1 cellular context compared by ENCODE assay signal in the genomic region with DNA sequence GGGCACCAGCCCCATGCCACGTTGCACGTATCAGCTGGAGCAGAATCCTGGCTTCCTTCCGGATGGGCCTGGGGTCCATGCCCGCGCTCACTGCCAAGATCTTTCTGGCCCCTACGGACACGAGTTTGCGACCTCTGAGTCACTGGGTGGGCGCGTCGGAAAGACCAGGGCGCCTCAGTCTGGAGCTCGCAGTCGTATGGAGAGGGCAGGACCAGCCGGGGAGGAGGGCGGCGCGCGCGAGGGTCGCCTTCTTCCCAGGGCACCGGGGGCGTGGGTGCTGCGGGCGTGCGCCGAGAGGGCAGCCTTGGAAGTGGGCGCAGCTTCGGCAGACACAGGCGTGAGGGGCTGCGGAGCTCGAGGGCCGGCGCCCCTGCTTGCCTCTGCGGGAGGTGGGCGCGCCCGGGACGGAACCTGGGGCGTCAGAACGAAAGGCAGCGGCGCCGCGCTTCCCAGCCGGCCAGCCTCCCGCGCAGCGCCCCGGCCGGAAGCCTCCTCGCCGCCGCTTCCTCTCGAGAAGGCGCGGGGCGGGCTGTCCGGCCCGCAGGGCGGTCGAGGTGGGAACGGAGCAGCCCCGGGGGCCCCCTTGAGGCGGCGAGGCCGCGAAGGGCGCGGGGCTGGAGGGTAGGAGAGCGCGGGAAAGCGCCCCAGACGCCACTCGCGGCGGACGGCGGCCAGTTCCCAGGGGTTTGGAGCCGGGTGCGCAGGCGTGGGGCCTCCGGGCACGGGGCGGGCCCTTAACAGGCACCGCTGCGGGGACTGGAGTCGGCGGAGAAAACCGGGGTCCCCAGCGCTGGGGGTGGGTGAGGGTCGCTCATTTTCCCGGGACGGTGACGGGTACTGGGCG.
A peak's percentile ranks its signal among the peaks of the same experiment; 100 is the strongest.
TF ChIP-seq lines count a peak whose summit lies in the region.

A gene (plus strand): TSS at position 490 of the 844 bp plus-strand sequence. CDS start 459 bp downstream, outside the sequence.

TF ChIP-seq in HepG2, 621 proteins besides CTCF, POLR2A, EP300 and RAD21 (continued from another document and continues in another):
- TF ChIP-seq, protein P1, sequence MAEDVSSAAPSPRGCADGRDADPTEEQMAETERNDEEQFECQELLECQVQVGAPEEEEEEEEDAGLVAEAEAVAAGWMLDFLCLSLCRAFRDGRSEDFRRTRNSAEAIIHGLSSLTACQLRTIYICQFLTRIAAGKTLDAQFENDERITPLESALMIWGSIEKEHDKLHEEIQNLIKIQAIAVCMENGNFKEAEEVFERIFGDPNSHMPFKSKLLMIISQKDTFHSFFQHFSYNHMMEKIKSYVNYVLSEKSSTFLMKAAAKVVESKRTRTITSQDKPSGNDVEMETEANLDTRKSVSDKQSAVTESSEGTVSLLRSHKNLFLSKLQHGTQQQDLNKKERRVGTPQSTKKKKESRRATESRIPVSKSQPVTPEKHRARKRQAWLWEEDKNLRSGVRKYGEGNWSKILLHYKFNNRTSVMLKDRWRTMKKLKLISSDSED (CRISPR knock-in tag; IDR thresholded peaks at IDR 0.05) = peak; percentile 18; the same call in 1 of the 2 replicates
- TF ChIP-seq MBNL3 (CRISPR knock-in tag; conservative IDR thresholded peaks at IDR 0.05) (no peak), ZNF607 (CRISPR knock-in tag; IDR thresholded peaks at IDR 0.05; ENCODE audit: borderline replicate concordance) (no peak; the same call in 1 of the 2 replicates), ZNF558 (CRISPR knock-in tag; IDR thresholded peaks at IDR 0.05; ENCODE audit: borderline replicate concordance) (peak; percentile 84; the same call in 1 of the 2 replicates), GFI1 (CRISPR knock-in tag; IDR thresholded peaks at IDR 0.05; ENCODE audit: borderline replicate concordance) (no peak; the same call in 1 of the 2 replicates), NCOA2 (CRISPR knock-in tag; IDR thresholded peaks at IDR 0.05) (no peak), ZNF678 (CRISPR knock-in tag; IDR thresholded peaks at IDR 0.05) (no peak), ZNF205 (CRISPR knock-in tag; IDR thresholded peaks at IDR 0.05) (no peak), ZNF224 (CRISPR knock-in tag; IDR thresholded peaks at IDR 0.05) (peak; percentile 87; the same call in 1 of the 2 replicates), ZNF629 (CRISPR knock-in tag; conservative IDR thresholded peaks at IDR 0.05) (no peak), KLF12 (CRISPR knock-in tag; IDR thresholded peaks at IDR 0.05; ENCODE audit: borderline replicate concordance) (peak; percentile 75), ETV5 (CRISPR knock-in tag; IDR thresholded peaks at IDR 0.05; ENCODE audit: borderline replicate concordance) (peak; percentile 67), ZBTB7B (CRISPR knock-in tag; IDR thresholded peaks at IDR 0.05) (peak; percentile 63; the same call in 1 of the 2 replicates), MTA1 (CRISPR knock-in tag; IDR thresholded peaks at IDR 0.05; ENCODE audit: borderline replicate concordance) (no peak; the same call in 1 of the 2 replicates), POGZ (CRISPR knock-in tag; IDR thresholded peaks at IDR 0.05) (peak; percentile 20; the same call in 1 of the 2 replicates), ZNF572 (CRISPR knock-in tag; IDR thresholded peaks at IDR 0.05) (no peak), ZNF256 (CRISPR knock-in tag; conservative IDR thresholded peaks at IDR 0.05) (no peak), PHB2 (IDR thresholded peaks at IDR 0.05; ENCODE audit: partially characterized antibody) (no peak), MEIS2 (CRISPR knock-in tag; IDR thresholded peaks at IDR 0.05) (no peak), NPAS2 (CRISPR knock-in tag; IDR thresholded peaks at IDR 0.05; ENCODE audit: borderline replicate concordance) (no peak), SMAD1 (CRISPR knock-in tag; IDR thresholded peaks at IDR 0.05; ENCODE audit: borderline replicate concordance, low read depth) (peak; percentile 25; the same call in 1 of the 2 replicates), GTF2F1 (IDR thresholded peaks at IDR 0.05; ENCODE audit: low read length) (no peak), ZNF547 (CRISPR knock-in tag; IDR thresholded peaks at IDR 0.05) (peak; percentile 86), POLR2AphosphoS2 (IDR thresholded peaks at IDR 0.05; ENCODE audit: low read depth, low read length) (no peak), TCF12 (IDR thresholded peaks at IDR 0.05) (no peak), TCF12 (CRISPR knock-in tag; IDR thresholded peaks at IDR 0.05) (peak; percentile 79; the same call in 1 of the 2 replicates), ZNF841 (CRISPR knock-in tag; IDR thresholded peaks at IDR 0.05; ENCODE audit: borderline replicate concordance) (0 out of 2 replicates have a peak, but pooled peaks have one; percentile 78), ZNF720 (CRISPR knock-in tag; IDR thresholded peaks at IDR 0.05) (no peak), HNRNPL (IDR thresholded peaks at IDR 0.05; ENCODE audit: low read depth, low read length) (peak; percentile 47; the same call in 1 of the 2 replicates)
- TF ChIP-seq, protein P2, sequence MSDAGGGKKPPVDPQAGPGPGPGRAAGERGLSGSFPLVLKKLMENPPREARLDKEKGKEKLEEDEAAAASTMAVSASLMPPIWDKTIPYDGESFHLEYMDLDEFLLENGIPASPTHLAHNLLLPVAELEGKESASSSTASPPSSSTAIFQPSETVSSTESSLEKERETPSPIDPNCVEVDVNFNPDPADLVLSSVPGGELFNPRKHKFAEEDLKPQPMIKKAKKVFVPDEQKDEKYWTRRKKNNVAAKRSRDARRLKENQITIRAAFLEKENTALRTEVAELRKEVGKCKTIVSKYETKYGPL (CRISPR knock-in tag; IDR thresholded peaks at IDR 0.05) = 0 out of 2 replicates have a peak, but pooled peaks have one; percentile 9
- TF ChIP-seq, protein P3, sequence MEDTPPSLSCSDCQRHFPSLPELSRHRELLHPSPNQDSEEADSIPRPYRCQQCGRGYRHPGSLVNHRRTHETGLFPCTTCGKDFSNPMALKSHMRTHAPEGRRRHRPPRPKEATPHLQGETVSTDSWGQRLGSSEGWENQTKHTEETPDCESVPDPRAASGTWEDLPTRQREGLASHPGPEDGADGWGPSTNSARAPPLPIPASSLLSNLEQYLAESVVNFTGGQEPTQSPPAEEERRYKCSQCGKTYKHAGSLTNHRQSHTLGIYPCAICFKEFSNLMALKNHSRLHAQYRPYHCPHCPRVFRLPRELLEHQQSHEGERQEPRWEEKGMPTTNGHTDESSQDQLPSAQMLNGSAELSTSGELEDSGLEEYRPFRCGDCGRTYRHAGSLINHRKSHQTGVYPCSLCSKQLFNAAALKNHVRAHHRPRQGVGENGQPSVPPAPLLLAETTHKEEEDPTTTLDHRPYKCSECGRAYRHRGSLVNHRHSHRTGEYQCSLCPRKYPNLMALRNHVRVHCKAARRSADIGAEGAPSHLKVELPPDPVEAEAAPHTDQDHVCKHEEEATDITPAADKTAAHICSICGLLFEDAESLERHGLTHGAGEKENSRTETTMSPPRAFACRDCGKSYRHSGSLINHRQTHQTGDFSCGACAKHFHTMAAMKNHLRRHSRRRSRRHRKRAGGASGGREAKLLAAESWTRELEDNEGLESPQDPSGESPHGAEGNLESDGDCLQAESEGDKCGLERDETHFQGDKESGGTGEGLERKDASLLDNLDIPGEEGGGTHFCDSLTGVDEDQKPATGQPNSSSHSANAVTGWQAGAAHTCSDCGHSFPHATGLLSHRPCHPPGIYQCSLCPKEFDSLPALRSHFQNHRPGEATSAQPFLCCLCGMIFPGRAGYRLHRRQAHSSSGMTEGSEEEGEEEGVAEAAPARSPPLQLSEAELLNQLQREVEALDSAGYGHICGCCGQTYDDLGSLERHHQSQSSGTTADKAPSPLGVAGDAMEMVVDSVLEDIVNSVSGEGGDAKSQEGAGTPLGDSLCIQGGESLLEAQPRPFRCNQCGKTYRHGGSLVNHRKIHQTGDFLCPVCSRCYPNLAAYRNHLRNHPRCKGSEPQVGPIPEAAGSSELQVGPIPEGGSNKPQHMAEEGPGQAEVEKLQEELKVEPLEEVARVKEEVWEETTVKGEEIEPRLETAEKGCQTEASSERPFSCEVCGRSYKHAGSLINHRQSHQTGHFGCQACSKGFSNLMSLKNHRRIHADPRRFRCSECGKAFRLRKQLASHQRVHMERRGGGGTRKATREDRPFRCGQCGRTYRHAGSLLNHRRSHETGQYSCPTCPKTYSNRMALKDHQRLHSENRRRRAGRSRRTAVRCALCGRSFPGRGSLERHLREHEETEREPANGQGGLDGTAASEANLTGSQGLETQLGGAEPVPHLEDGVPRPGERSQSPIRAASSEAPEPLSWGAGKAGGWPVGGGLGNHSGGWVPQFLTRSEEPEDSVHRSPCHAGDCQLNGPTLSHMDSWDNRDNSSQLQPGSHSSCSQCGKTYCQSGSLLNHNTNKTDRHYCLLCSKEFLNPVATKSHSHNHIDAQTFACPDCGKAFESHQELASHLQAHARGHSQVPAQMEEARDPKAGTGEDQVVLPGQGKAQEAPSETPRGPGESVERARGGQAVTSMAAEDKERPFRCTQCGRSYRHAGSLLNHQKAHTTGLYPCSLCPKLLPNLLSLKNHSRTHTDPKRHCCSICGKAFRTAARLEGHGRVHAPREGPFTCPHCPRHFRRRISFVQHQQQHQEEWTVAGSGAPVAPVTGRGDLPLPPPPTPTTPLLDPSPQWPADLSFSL (CRISPR knock-in tag; IDR thresholded peaks at IDR 0.05) = no peak
- TF ChIP-seq, protein P4, sequence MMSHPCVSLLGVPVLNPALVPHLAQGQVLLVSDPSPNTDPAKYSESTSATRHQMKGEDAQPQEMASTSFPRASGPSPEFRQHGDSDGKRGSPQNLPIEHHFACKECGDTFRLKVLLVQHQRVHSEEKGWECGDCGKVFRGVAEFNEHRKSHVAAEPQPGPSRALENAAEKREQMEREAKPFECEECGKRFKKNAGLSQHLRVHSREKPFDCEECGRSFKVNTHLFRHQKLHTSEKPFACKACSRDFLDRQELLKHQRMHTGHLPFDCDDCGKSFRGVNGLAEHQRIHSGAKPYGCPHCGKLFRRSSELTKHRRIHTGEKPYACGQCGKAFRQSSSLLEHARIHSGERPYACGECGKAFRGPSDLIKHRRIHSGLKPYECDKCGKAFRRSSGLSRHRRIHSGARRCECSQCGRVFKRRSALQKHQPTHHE (CRISPR knock-in tag; IDR thresholded peaks at IDR 0.05; ENCODE audit: borderline replicate concordance) = no peak
- TF ChIP-seq, protein P5, sequence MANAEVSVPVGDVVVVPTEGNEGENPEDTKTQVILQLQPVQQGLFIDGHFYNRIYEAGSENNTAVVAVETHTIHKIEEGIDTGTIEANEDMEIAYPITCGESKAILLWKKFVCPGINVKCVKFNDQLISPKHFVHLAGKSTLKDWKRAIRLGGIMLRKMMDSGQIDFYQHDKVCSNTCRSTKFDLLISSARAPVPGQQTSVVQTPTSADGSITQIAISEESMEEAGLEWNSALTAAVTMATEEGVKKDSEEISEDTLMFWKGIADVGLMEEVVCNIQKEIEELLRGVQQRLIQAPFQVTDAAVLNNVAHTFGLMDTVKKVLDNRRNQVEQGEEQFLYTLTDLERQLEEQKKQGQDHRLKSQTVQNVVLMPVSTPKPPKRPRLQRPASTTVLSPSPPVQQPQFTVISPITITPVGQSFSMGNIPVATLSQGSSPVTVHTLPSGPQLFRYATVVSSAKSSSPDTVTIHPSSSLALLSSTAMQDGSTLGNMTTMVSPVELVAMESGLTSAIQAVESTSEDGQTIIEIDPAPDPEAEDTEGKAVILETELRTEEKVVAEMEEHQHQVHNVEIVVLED (CRISPR knock-in tag; IDR thresholded peaks at IDR 0.05; ENCODE audit: borderline replicate concordance) = peak; percentile 74; the same call in 1 of the 2 replicates
- TF ChIP-seq, protein P6, sequence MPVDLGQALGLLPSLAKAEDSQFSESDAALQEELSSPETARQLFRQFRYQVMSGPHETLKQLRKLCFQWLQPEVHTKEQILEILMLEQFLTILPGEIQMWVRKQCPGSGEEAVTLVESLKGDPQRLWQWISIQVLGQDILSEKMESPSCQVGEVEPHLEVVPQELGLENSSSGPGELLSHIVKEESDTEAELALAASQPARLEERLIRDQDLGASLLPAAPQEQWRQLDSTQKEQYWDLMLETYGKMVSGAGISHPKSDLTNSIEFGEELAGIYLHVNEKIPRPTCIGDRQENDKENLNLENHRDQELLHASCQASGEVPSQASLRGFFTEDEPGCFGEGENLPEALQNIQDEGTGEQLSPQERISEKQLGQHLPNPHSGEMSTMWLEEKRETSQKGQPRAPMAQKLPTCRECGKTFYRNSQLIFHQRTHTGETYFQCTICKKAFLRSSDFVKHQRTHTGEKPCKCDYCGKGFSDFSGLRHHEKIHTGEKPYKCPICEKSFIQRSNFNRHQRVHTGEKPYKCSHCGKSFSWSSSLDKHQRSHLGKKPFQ (CRISPR knock-in tag; IDR thresholded peaks at IDR 0.05; ENCODE audit: insufficient replicate concordance) = peak; percentile 39
- TF ChIP-seq, protein P7, sequence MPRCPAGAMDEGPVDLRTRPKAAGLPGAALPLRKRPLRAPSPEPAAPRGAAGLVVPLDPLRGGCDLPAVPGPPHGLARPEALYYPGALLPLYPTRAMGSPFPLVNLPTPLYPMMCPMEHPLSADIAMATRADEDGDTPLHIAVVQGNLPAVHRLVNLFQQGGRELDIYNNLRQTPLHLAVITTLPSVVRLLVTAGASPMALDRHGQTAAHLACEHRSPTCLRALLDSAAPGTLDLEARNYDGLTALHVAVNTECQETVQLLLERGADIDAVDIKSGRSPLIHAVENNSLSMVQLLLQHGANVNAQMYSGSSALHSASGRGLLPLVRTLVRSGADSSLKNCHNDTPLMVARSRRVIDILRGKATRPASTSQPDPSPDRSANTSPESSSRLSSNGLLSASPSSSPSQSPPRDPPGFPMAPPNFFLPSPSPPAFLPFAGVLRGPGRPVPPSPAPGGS (CRISPR knock-in tag; IDR thresholded peaks at IDR 0.05) = peak; percentile 90; the same call in 1 of the 2 replicates
- TF ChIP-seq, protein P8, sequence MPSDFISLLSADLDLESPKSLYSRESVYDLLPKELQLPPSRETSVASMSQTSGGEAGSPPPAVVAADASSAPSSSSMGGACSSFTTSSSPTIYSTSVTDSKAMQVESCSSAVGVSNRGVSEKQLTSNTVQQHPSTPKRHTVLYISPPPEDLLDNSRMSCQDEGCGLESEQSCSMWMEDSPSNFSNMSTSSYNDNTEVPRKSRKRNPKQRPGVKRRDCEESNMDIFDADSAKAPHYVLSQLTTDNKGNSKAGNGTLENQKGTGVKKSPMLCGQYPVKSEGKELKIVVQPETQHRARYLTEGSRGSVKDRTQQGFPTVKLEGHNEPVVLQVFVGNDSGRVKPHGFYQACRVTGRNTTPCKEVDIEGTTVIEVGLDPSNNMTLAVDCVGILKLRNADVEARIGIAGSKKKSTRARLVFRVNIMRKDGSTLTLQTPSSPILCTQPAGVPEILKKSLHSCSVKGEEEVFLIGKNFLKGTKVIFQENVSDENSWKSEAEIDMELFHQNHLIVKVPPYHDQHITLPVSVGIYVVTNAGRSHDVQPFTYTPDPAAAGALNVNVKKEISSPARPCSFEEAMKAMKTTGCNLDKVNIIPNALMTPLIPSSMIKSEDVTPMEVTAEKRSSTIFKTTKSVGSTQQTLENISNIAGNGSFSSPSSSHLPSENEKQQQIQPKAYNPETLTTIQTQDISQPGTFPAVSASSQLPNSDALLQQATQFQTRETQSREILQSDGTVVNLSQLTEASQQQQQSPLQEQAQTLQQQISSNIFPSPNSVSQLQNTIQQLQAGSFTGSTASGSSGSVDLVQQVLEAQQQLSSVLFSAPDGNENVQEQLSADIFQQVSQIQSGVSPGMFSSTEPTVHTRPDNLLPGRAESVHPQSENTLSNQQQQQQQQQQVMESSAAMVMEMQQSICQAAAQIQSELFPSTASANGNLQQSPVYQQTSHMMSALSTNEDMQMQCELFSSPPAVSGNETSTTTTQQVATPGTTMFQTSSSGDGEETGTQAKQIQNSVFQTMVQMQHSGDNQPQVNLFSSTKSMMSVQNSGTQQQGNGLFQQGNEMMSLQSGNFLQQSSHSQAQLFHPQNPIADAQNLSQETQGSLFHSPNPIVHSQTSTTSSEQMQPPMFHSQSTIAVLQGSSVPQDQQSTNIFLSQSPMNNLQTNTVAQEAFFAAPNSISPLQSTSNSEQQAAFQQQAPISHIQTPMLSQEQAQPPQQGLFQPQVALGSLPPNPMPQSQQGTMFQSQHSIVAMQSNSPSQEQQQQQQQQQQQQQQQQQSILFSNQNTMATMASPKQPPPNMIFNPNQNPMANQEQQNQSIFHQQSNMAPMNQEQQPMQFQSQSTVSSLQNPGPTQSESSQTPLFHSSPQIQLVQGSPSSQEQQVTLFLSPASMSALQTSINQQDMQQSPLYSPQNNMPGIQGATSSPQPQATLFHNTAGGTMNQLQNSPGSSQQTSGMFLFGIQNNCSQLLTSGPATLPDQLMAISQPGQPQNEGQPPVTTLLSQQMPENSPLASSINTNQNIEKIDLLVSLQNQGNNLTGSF (CRISPR knock-in tag; IDR thresholded peaks at IDR 0.05) = no peak; the same call in 1 of the 2 replicates
